In genomic region chr3:14540821-14541385, GRCh38 we compare ENCODE assay signal across 17 cellular contexts. TPM values are rescaled to one million over a fixed set of nuclear protein-coding genes. Genes with fewer than 3 reads are reported as not detected.
"Had no signal": no experiment of that assay in that cellular context is flagged by ENCODE, and none has a peak within 500 bp of the region (broad histone marks: within the 10 kb centered on the region; RNA-seq: fewer than 3 reads in every experiment).

No MANE protein-coding gene starts in this region.

- H3K9me3 ChIP-seq: left lung, sigmoid colon had no signal

- H3K36me3 ChIP-seq: left lung, sigmoid colon had no signal

- H3K27ac ChIP-seq: epithelial cell of prostate, left lung, sigmoid colon had no signal

- H3K4me1 ChIP-seq: left lung, sigmoid colon had no signal

- DNase-seq: activated CD4-positive, alpha-beta T cell treated with anti-CD3 and anti-CD28 coated beads for 4 hours; activated CD4-positive, alpha-beta T cell treated with anti-CD3 and anti-CD28 coated beads, Interleukin-2, amount 50 U/mL, for 48 hours; activated CD4-positive, CD25-positive, alpha-beta regulatory T cell; activated naive CD4-positive, alpha-beta T cell treated with Interleukin-2 at 50 U/mL for 16 hours; activated naive CD8-positive, alpha-beta T cell treated with anti-CD3 and anti-CD28 coated beads for 36 hours; activated T-cell treated with anti-CD3 and anti-CD28 coated beads, Interleukin-2, amount 50 U/mL, for 48 hours; amniotic stem cell; midbrain; nucleus accumbens; sigmoid colon; stimulated activated CD4-positive, alpha-beta T cell treated with anti-CD3 and anti-CD28 coated beads, Interleukin-4, amount 100 ng/mL, for 4 hours; stimulated activated naive CD8-positive, alpha-beta T cell treated with anti-CD3 and anti-CD28 coated beads, Interleukin-15, Interleukin-2, amounts not matched to agents 100 U/mL and 50 U/mL, for 24 hours; SW 1271; T-helper 17 cell had no signal

- H3K4me3 ChIP-seq: left lung had no signal

- ATAC-seq: stimulated activated naive CD8-positive, alpha-beta T cell treated with anti-CD3 and anti-CD28 coated beads, Interleukin-15, Interleukin-2, amounts not matched to agents 100 U/mL and 50 U/mL, for 24 hours; T-helper 17 cell had no signal

RNA-seq across cellular contexts. Expression of gene GRIP2, which starts 0.8 kb away (rescaled TPM):
- total RNA-seq: activated naive CD8-positive, alpha-beta T cell treated with anti-CD3 and anti-CD28 coated beads for 36 hours; kidney epithelial cell had no signal
